In the genomic region with DNA sequence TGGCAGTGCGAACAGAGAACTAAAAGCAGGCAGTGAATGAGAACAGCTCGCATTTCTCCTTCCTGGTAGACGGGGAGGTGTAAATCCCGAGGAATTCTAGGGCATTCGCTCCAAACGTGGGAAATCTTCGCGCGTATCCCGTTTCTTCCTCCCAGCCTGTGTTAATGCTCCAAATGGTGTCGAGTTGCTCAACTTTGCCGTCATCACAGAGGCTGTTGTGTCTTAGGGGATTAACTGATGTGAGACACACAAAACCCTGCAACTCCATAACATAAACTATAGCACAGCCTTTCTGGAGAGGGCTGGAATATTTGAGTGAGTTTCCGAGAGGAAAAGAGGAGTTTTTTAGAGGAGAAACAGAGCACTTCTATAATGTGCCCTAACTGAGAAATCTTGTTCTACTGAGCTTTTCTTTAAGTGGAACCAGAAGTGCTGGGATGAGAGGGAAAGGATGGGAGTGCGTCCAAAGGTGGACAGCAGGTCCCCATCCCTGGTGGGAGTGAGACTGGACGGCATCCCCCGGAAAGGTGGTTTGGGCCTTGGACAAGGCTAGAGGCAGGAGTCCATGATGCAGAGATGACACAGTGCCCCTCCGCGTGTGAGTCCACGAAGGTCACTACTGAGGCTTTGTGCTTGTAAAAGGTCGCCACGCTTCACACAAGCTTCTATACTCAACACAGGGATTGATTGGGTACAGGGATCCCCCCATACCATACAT, we compare ENCODE assay signal across 20 cellular contexts. TPM values are rescaled to one million over a fixed set of nuclear protein-coding genes. Genes with fewer than 3 reads are reported as not detected.
"Had no signal": no experiment of that assay in that cellular context is flagged by ENCODE, and none has a peak within 500 bp of the region (broad histone marks: within the 10 kb centered on the region; RNA-seq: fewer than 3 reads in every experiment).

No MANE protein-coding gene starts in this region.

- H3K4me3 ChIP-seq: body of pancreas, pancreas, thyroid gland had no signal

- H3K9me3 ChIP-seq: body of pancreas, pancreas, thyroid gland had no signal

- H3K27ac ChIP-seq: body of pancreas, pancreas, thyroid gland, VCaP had no signal

- H3K9me3 Mint-ChIP-seq: activated CD4-positive, alpha-beta memory T cell treated with anti-CD3 and anti-CD28 coated beads, Interleukin-2, amount 10 ng/mL, durations not matched to agents 7 days and 5 days; activated naive CD4-positive, alpha-beta T cell treated with anti-CD3 and anti-CD28 coated beads, Interleukin-2, amount 50 U/mL, for 24 hours; activated T-cell treated with anti-CD3 and anti-CD28 coated beads, Interleukin-2, amount 50 U/mL, for 4 hours; central memory CD8-positive, alpha-beta T cell; immature natural killer cell; mesothelial cell of epicardium; neural crest cell; stimulated activated memory B cell treated with anti-CD40 and anti-IgM and Interleukin-4, amounts not matched to agents 10 μg/mL and 1 μg/mL and 100 μg/mL, for 72 hours had no signal

- H3K36me3 ChIP-seq: pancreas, thyroid gland had no signal

- H3K4me3 Mint-ChIP-seq: activated CD4-positive, alpha-beta memory T cell treated with anti-CD3 and anti-CD28 coated beads, Interleukin-2, amount 10 ng/mL, durations not matched to agents 7 days and 5 days; activated naive CD4-positive, alpha-beta T cell treated with anti-CD3 and anti-CD28 coated beads, Interleukin-2, amount 50 U/mL, for 24 hours; activated T-cell treated with anti-CD3 and anti-CD28 coated beads, Interleukin-2, amount 50 U/mL, for 4 hours; central memory CD8-positive, alpha-beta T cell; mesothelial cell of epicardium; stimulated activated memory B cell treated with anti-CD40 and anti-IgM and Interleukin-4, amounts not matched to agents 10 μg/mL and 1 μg/mL and 100 μg/mL, for 72 hours had no signal

- ATAC-seq: activated T-cell treated with anti-CD3 and anti-CD28 coated beads, Interleukin-2, amount 50 U/mL, for 4 hours; body of pancreas; pancreas; stimulated activated memory B cell treated with anti-CD40 and anti-IgM and Interleukin-4, amounts not matched to agents 10 μg/mL and 1 μg/mL and 100 μg/mL, for 72 hours had no signal

- H3K36me3 Mint-ChIP-seq: activated naive CD4-positive, alpha-beta T cell treated with anti-CD3 and anti-CD28 coated beads, Interleukin-2, amount 50 U/mL, for 24 hours; immature natural killer cell; mesothelial cell of epicardium; stimulated activated memory B cell treated with anti-CD40 and anti-IgM and Interleukin-4, amounts not matched to agents 10 μg/mL and 1 μg/mL and 100 μg/mL, for 72 hours had no signal

- H3K27ac Mint-ChIP-seq: activated CD4-positive, alpha-beta memory T cell treated with anti-CD3 and anti-CD28 coated beads, Interleukin-2, amount 10 ng/mL, durations not matched to agents 7 days and 5 days; activated naive CD4-positive, alpha-beta T cell treated with anti-CD3 and anti-CD28 coated beads, Interleukin-2, amount 50 U/mL, for 24 hours; immature natural killer cell; mesothelial cell of epicardium; stimulated activated memory B cell treated with anti-CD40 and anti-IgM and Interleukin-4, amounts not matched to agents 10 μg/mL and 1 μg/mL and 100 μg/mL, for 72 hours had no signal

- DNase-seq: activated CD4-positive, alpha-beta memory T cell treated with anti-CD3 and anti-CD28 coated beads, Interleukin-2, amount 10 ng/mL, durations not matched to agents 7 days and 5 days; activated effector memory CD4-positive, alpha-beta T cell treated with anti-CD3 and anti-CD28 coated beads, Interleukin-2, amount 50 U/mL, for 16 hours; activated T-cell treated with anti-CD3 and anti-CD28 coated beads, Interleukin-2, amount 50 U/mL, for 4 hours; body of pancreas; cortex of kidney; effector CD4-positive, alpha-beta T cell; foreskin melanocyte; immature natural killer cell; stimulated activated CD4-positive, alpha-beta T cell treated with anti-CD3 and anti-CD28 coated beads, Interleukin-2, amount 100 ng/mL, for 48 hours; SW 1271; thyroid gland had no signal

RNA-seq across cellular contexts. Expression of a gene that starts 6.2 kb away (rescaled TPM):
- total RNA-seq: activated CD4-positive, alpha-beta memory T cell treated with anti-CD3 and anti-CD28 coated beads, Interleukin-2, amount 10 ng/mL, durations not matched to agents 7 days and 5 days; activated T-cell treated with anti-CD3 and anti-CD28 coated beads, Interleukin-2, amount 50 U/mL, for 4 hours; body of pancreas; fibroblast of lung; mesothelial cell of epicardium; pancreas; urinary bladder had no signal
- polyA plus RNA-seq: fibroblast of lung, immature natural killer cell, pancreas had no signal
